ENCODE assay signal across 12 cellular contexts in genomic region chr16:31157136-31157535, GRCh38. TPM values are rescaled to one million over a fixed set of nuclear protein-coding genes. Genes with fewer than 3 reads are reported as not detected.
DNase-seq lines count a peak whose midpoint lies in the region; ATAC-seq and TF ChIP-seq lines count a peak whose summit lies in the region.
"Had no signal": no experiment of that assay in that cellular context is flagged by ENCODE, and none has a peak within 500 bp of the region (broad histone marks: within the 10 kb centered on the region; RNA-seq: fewer than 3 reads in every experiment).

No MANE protein-coding gene starts in this region.

- H3F3A ChIP-seq in Loucy (ENCODE audit: low read depth) = no peaks in the 10 kb centered on the region

- H2AFZ ChIP-seq in Loucy (ENCODE audit: low read length) = 0 out of 2 replicates have a peak overlapping the region, but pooled peaks have one; percentile 48

- no peaks in the 10 kb centered on the region for H3K36me3 Mint-ChIP-seq in Caco-2 (ENCODE audit: insufficient read depth, unreplicated experiment)
- H3K36me3 Mint-ChIP-seq in activated T-helper 1 cell treated with anti-CD3 and anti-CD28 coated beads, Interleukin-12 subunit alpha, Interleukin-12 subunit beta, Interleukin-2, Interleukin-4 antibody, amounts not matched to agents 30 ng/mL and 10 ng/mL and 1 ng/mL, durations not matched to agents 14 hours and 24 hours and 36 hours (ENCODE audit: low read depth) = no peaks in the 10 kb centered on the region
- H3K36me3 Mint-ChIP-seq in natural killer cell = no peaks in the 10 kb centered on the region
- H3K36me3 Mint-ChIP-seq: activated naive CD4-positive, alpha-beta T cell treated with anti-CD3 and anti-CD28 coated beads, Interleukin-2, amount 50 U/mL, for 72 hours had no signal

- H3K4me3 ChIP-seq in Caco-2 (ENCODE audit: low read depth, low read length) = no peak overlapping the region
- H3K4me3 ChIP-seq in Loucy (ENCODE audit: low read length, poor library complexity, severe bottlenecking) = no peak overlapping the region
- H3K4me3 ChIP-seq in uterus = no peak overlapping the region

- no peak overlapping the region for H3K27ac ChIP-seq in uterus

- DNase-seq in Caco-2 = no peak
- DNase-seq in activated T-helper 1 cell treated with anti-CD3 and anti-CD28 coated beads, Interleukin-12 subunit alpha, Interleukin-12 subunit beta, Interleukin-2, Interleukin-4 antibody, amounts not matched to agents 30 ng/mL and 10 ng/mL and 1 ng/mL, durations not matched to agents 14 hours and 24 hours and 36 hours (ENCODE audit: low spot score) = no peak
- no peak for DNase-seq in natural killer cell
- no peak for DNase-seq in SHP77 treated with DMSO at 0.1 percent for 48 hours (lab: John Stamatoyannopoulos, UW)
- DNase-seq in COLO829 (ENCODE audit: low spot score) = no peak
- DNase-seq in uterus = no peak
- DNase-seq: dermis blood vessel endothelial cell, NCI-H1436 treated with DMSO at 0.1 percent for 48 hours had no signal

- no peaks in the 10 kb centered on the region for H3K79me2 ChIP-seq in Loucy (ENCODE audit: insufficient read depth, low read length)

- H3K9me3 Mint-ChIP-seq in Caco-2 (ENCODE audit: unreplicated experiment) (no peaks in the 10 kb centered on the region), natural killer cell (no peaks in the 10 kb centered on the region)
- no peaks in the 10 kb centered on the region for H3K9me3 Mint-ChIP-seq in activated T-helper 1 cell treated with anti-CD3 and anti-CD28 coated beads, Interleukin-12 subunit alpha, Interleukin-12 subunit beta, Interleukin-2, Interleukin-4 antibody, amounts not matched to agents 30 ng/mL and 10 ng/mL and 1 ng/mL, durations not matched to agents 14 hours and 24 hours and 36 hours
- H3K9me3 Mint-ChIP-seq: activated naive CD4-positive, alpha-beta T cell treated with anti-CD3 and anti-CD28 coated beads, Interleukin-2, amount 50 U/mL, for 72 hours had no signal

- H3K9ac ChIP-seq in Loucy (ENCODE audit: low read depth, low read length, poor library complexity, severe bottlenecking) = no peak overlapping the region

- CTCF ChIA-PET in Caco-2 (lab: Charles Lee) = interaction anchor here (0.7 to 1.2 kb wide), 4 partner anchors 15 to 228 kb away, joined by 3 to 6 read pairs (median 4); no protein-coding TSS in a partner anchor

- POLR2A ChIA-PET in Caco-2 (lab: Charles Lee) = interaction anchor here (1.5 to 1.6 kb wide), 2 partner anchors 23 to 40 kb away, joined by 6 to 7 read pairs; partner anchors contain the start of genes FUS and KAT8

- no peak for TF ChIP-seq POLR2A in uterus (IDR thresholded peaks at IDR 0.05)

- ATAC-seq in natural killer cell (peak in 1 of 3 donors; percentile 48), GM18520 (IDR thresholded peaks at IDR 0.05; ENCODE audit: unreplicated experiment) (no peak)

- H3K27me3 ChIP-seq in Caco-2 (replicated peaks; ENCODE audit: control insufficient read depth, insufficient read depth, low read length) = no peaks in the 10 kb centered on the region
- no peaks in the 10 kb centered on the region for H3K27me3 ChIP-seq in Loucy (ENCODE audit: insufficient read depth, low read length, poor library complexity, severe bottlenecking)
- H3K27me3 ChIP-seq in uterus = no peaks in the 10 kb centered on the region

- no peaks in the 10 kb centered on the region for H3K36me3 ChIP-seq in Caco-2 (ENCODE audit: control insufficient read depth, insufficient read depth, low read length)
- H3K36me3 ChIP-seq in Loucy (ENCODE audit: insufficient read depth, low read length) = no peaks in the 10 kb centered on the region
- H3K36me3 ChIP-seq in uterus = no peaks in the 10 kb centered on the region

- no peaks in the 10 kb centered on the region for H4K20me1 ChIP-seq in Loucy (ENCODE audit: insufficient read depth, low read length, poor library complexity, severe bottlenecking)

- no peaks in the 10 kb centered on the region for H3K9me2 ChIP-seq in Loucy (replicated peaks; ENCODE audit: low read depth, low read length)

- intact Hi-C loops in Caco-2 (cut with micrococcal nuclease; ENCODE audit: unreplicated experiment) = loop anchor here (5.0 kb wide), 1 partner anchor 285 kb away; the partner anchor contains the start of gene ZNF843
- intact Hi-C loops in activated T-helper 1 cell treated with anti-CD3 and anti-CD28 coated beads, Interleukin-12 subunit alpha, Interleukin-12 subunit beta, Interleukin-2, Interleukin-4 antibody, amounts not matched to agents 30 ng/mL and 10 ng/mL and 1 ng/mL, durations not matched to agents 14 hours and 24 hours and 36 hours (cut with micrococcal nuclease) = no loop called here
- intact Hi-C loops in natural killer cell (cut with micrococcal nuclease) = no loop called here
- intact Hi-C loops in uterus (cut with DNase I; ENCODE audit: low total_unique reads) = no loop called here

- H3K4me2 ChIP-seq in Loucy (ENCODE audit: low read depth, low read length, poor library complexity, severe bottlenecking) = no peak overlapping the region

- H3K27ac Mint-ChIP-seq in Caco-2 (ENCODE audit: unreplicated experiment) = no peak overlapping the region
- no peak overlapping the region for H3K27ac Mint-ChIP-seq in activated T-helper 1 cell treated with anti-CD3 and anti-CD28 coated beads, Interleukin-12 subunit alpha, Interleukin-12 subunit beta, Interleukin-2, Interleukin-4 antibody, amounts not matched to agents 30 ng/mL and 10 ng/mL and 1 ng/mL, durations not matched to agents 14 hours and 24 hours and 36 hours
- H3K27ac Mint-ChIP-seq in natural killer cell = no peak overlapping the region
- H3K27ac Mint-ChIP-seq: activated naive CD4-positive, alpha-beta T cell treated with anti-CD3 and anti-CD28 coated beads, Interleukin-2, amount 50 U/mL, for 72 hours had no signal

- H3K9me3 ChIP-seq in Caco-2 (no peaks in the 10 kb centered on the region), Loucy (ENCODE audit: insufficient read depth, low read depth, low read length) (no peaks in the 10 kb centered on the region), uterus (no peaks in the 10 kb centered on the region)

- H3K27me3 Mint-ChIP-seq in Caco-2 (ENCODE audit: insufficient read depth, unreplicated experiment) (no peaks in the 10 kb centered on the region), natural killer cell (ENCODE audit: low read depth in 2 of 2) (no peaks in the 10 kb centered on the region)
- peaks cover 20% of the 10 kb centered on the region for H3K27me3 Mint-ChIP-seq in activated T-helper 1 cell treated with anti-CD3 and anti-CD28 coated beads, Interleukin-12 subunit alpha, Interleukin-12 subunit beta, Interleukin-2, Interleukin-4 antibody, amounts not matched to agents 30 ng/mL and 10 ng/mL and 1 ng/mL, durations not matched to agents 14 hours and 24 hours and 36 hours (ENCODE audit: insufficient read depth)

- TF ChIP-seq CTCF in Caco-2 (IDR thresholded peaks at IDR 0.05; ENCODE audit: insufficient read depth in 1 of 2, low read depth in 1 of 2, low read length in 1 of 2, severe bottlenecking in 1 of 2, unreplicated experiment in 1 of 2) (no peak), Loucy (conservative IDR thresholded peaks at IDR 0.05; ENCODE audit: low read length) (no peak), natural killer cell (IDR thresholded peaks at IDR 0.05) (no peak), uterus (IDR thresholded peaks at IDR 0.05) (no peak)

- H3K4me3 Mint-ChIP-seq in Caco-2 (ENCODE audit: unreplicated experiment) (peak overlapping the region; percentile 37), natural killer cell (peak overlapping the region; percentile 4)
- peak overlapping the region; percentile 13 for H3K4me3 Mint-ChIP-seq in activated T-helper 1 cell treated with anti-CD3 and anti-CD28 coated beads, Interleukin-12 subunit alpha, Interleukin-12 subunit beta, Interleukin-2, Interleukin-4 antibody, amounts not matched to agents 30 ng/mL and 10 ng/mL and 1 ng/mL, durations not matched to agents 14 hours and 24 hours and 36 hours

- 0 out of 2 replicates have a peak, but pooled peaks cover 3% of the 10 kb centered on the region for H3K4me1 ChIP-seq in Caco-2
- H3K4me1 ChIP-seq in Loucy (ENCODE audit: insufficient read depth, low read length, poor library complexity, severe bottlenecking) = no peaks in the 10 kb centered on the region
- H3K4me1 ChIP-seq in uterus = no peaks in the 10 kb centered on the region

- no peaks in the 10 kb centered on the region for H3K4me1 Mint-ChIP-seq in Caco-2 (ENCODE audit: low read depth, unreplicated experiment)
- H3K4me1 Mint-ChIP-seq in activated T-helper 1 cell treated with anti-CD3 and anti-CD28 coated beads, Interleukin-12 subunit alpha, Interleukin-12 subunit beta, Interleukin-2, Interleukin-4 antibody, amounts not matched to agents 30 ng/mL and 10 ng/mL and 1 ng/mL, durations not matched to agents 14 hours and 24 hours and 36 hours (ENCODE audit: low read depth) = no peaks in the 10 kb centered on the region
- H3K4me1 Mint-ChIP-seq in natural killer cell = peaks cover 0 to 6% of the 10 kb centered on the region in 2 donors

- no TSS peak for BruUV-seq in Caco-2 (replicated peaks; lab: Mats Ljungman, UMichigan)

RNA-seq across cellular contexts. Expression of gene PRSS36, which starts 7.3 kb away (rescaled TPM):
- 1.4 and 1.6 TPM in 2 replicates for total RNA-seq in Caco-2 (2022)
- total RNA-seq in activated T-helper 1 cell treated with anti-CD3 and anti-CD28 coated beads, Interleukin-12 subunit alpha, Interleukin-12 subunit beta, Interleukin-2, Interleukin-4 antibody, amounts not matched to agents 30 ng/mL and 10 ng/mL and 1 ng/mL, durations not matched to agents 14 hours and 24 hours and 36 hours = 0.27 and 0.34 TPM in 2 replicates
- 1 to 10 TPM; 2.1 to 3.5 (median 2.3) TPM for total RNA-seq in natural killer cell
- under 1 TPM in 2 of 4 donors, not detected in 2; 0.48 to 0.76 TPM for total RNA-seq in uterus
- total RNA-seq: dermis blood vessel endothelial cell had no signal

RNA-seq across cellular contexts. Expression of gene PRSS8, which starts 21.6 kb away (rescaled TPM):
- total RNA-seq in Caco-2 (2022) (237 and 271 TPM in 2 replicates), natural killer cell (not detected), uterus (1 to 10 TPM in 1 of 4 donors, under 1 TPM in 1, not detected in 2; 0.26 to 8.7 TPM)
- total RNA-seq in activated T-helper 1 cell treated with anti-CD3 and anti-CD28 coated beads, Interleukin-12 subunit alpha, Interleukin-12 subunit beta, Interleukin-2, Interleukin-4 antibody, amounts not matched to agents 30 ng/mL and 10 ng/mL and 1 ng/mL, durations not matched to agents 14 hours and 24 hours and 36 hours = not detected in 2 replicates
- total RNA-seq: activated naive CD4-positive, alpha-beta T cell treated with anti-CD3 and anti-CD28 coated beads, Interleukin-2, amount 50 U/mL, for 72 hours; dermis blood vessel endothelial cell; pulmonary artery endothelial cell had no signal

RNA-seq across cellular contexts. Expression of gene FUS, which starts 22.8 kb away (rescaled TPM):
- total RNA-seq in Caco-2 (2022) = 489 and 490 TPM in 2 replicates
- total RNA-seq in activated T-helper 1 cell treated with anti-CD3 and anti-CD28 coated beads, Interleukin-12 subunit alpha, Interleukin-12 subunit beta, Interleukin-2, Interleukin-4 antibody, amounts not matched to agents 30 ng/mL and 10 ng/mL and 1 ng/mL, durations not matched to agents 14 hours and 24 hours and 36 hours = 950 and 955 TPM in 2 replicates
- 100 to 1,000 TPM; 872 to 934 (median 918) TPM for total RNA-seq in natural killer cell
- 100 to 1,000 TPM in 2 of 4 donors, 10 to 100 TPM in 2; 21.5 to 356 (median 109) TPM for total RNA-seq in uterus

RNA-seq across cellular contexts. Expression of gene KAT8, which starts 39.7 kb away (rescaled TPM):
- total RNA-seq in Caco-2 (2022) (46.2 and 50.2 TPM in 2 replicates), natural killer cell (100 to 1,000 TPM in 1 of 3 donors, 10 to 100 TPM in 2; 90.6 to 101 (median 93.4) TPM), uterus (100 to 1,000 TPM in 1 of 4 donors, 10 to 100 TPM in 3; 63.0 to 101 (median 77.8) TPM)
- 55.4 and 58.2 TPM in 2 replicates for total RNA-seq in activated T-helper 1 cell treated with anti-CD3 and anti-CD28 coated beads, Interleukin-12 subunit alpha, Interleukin-12 subunit beta, Interleukin-2, Interleukin-4 antibody, amounts not matched to agents 30 ng/mL and 10 ng/mL and 1 ng/mL, durations not matched to agents 14 hours and 24 hours and 36 hours

RNA-seq across cellular contexts. Expression of gene PYCARD, which starts 45.4 kb away (rescaled TPM):
- total RNA-seq in Caco-2 (2022) (0.49 and 0.84 TPM in 2 replicates), natural killer cell (10 to 100 TPM; 29.7 to 38.1 (median 37.6) TPM), uterus (10 to 100 TPM; 12.7 to 87.1 (median 18.0) TPM)
- 20.9 and 21.2 TPM in 2 replicates for total RNA-seq in activated T-helper 1 cell treated with anti-CD3 and anti-CD28 coated beads, Interleukin-12 subunit alpha, Interleukin-12 subunit beta, Interleukin-2, Interleukin-4 antibody, amounts not matched to agents 30 ng/mL and 10 ng/mL and 1 ng/mL, durations not matched to agents 14 hours and 24 hours and 36 hours

Comparison
In these comparisons a context has a peak if more than half of its experiments do, and no peak if none do; other contexts are left out.
1. RNA of gene PRSS8, which starts 21.6 kb away (total RNA-seq): 237 to 271 TPM in Caco-2; 0.26 to 8.7 TPM in uterus, not detected in activated T-helper 1 cell treated with anti-CD3 and anti-CD28 coated beads, Interleukin-12 subunit alpha, Interleukin-12 subunit beta, Interleukin-2, Interleukin-4 antibody, amounts not matched to agents 30 ng/mL and 10 ng/mL and 1 ng/mL, durations not matched to agents 14 hours and 24 hours and 36 hours and not detected in natural killer cell; every median in the first group is over 10 times any median in the second.
2. Peak in every context shown above with its lines, with median percentiles within 50 percentile points of each other: H3K4me3 Mint-ChIP-seq.